Comparison of ENCODE assay signal across 8 cellular contexts in genomic region chr3:119677641-119677934, GRCh38. TPM values are rescaled to one million over a fixed set of nuclear protein-coding genes. Genes with fewer than 3 reads are reported as not detected.
DNase-seq lines count a peak whose midpoint lies in the region; ATAC-seq and TF ChIP-seq lines count a peak whose summit lies in the region.

No MANE protein-coding gene starts in this region.

- TF ChIP-seq POLR2A in suprapubic skin (IDR thresholded peaks at IDR 0.05): no peak

- peak overlapping the region; percentile 99 for H3K4me3 Mint-ChIP-seq in T-helper 2 cell treated with Interferon-gamma antibody and Interleukin-4, amounts not matched to agents 5 μg/mL and 100 μg/mL, for 36 hours
- peak overlapping the region; percentile 90 to 94 (median 93) for H3K4me3 Mint-ChIP-seq in immature natural killer cell

- no peak for TF ChIP-seq CTCF in suprapubic skin (IDR thresholded peaks at IDR 0.05)

- H3K4me3 ChIP-seq in suprapubic skin: peak overlapping the region; percentile 64

- H3K27ac Mint-ChIP-seq in T-helper 2 cell treated with Interferon-gamma antibody and Interleukin-4, amounts not matched to agents 5 μg/mL and 100 μg/mL, for 36 hours: peak overlapping the region; percentile 96
- peak overlapping the region; percentile 92 to 94 for H3K27ac Mint-ChIP-seq in activated naive CD4-positive, alpha-beta T cell treated with anti-CD3 and anti-CD28 coated beads, Interleukin-2, amount 50 U/mL, for 72 hours
- peak overlapping the region; percentile 95 to 99 (median 97) for H3K27ac Mint-ChIP-seq in immature natural killer cell

- H3K4me1 Mint-ChIP-seq in T-helper 2 cell treated with Interferon-gamma antibody and Interleukin-4, amounts not matched to agents 5 μg/mL and 100 μg/mL, for 36 hours (ENCODE audit: low read depth): peaks cover 28% of the 10 kb centered on the region
- peaks cover 31 to 40% of the 10 kb centered on the region in 2 donors for H3K4me1 Mint-ChIP-seq in immature natural killer cell

- 6% methylated on average over 6 of the region's 6 CpGs for WGBS in suprapubic skin

- peaks cover 29% of the 10 kb centered on the region for H3K36me3 Mint-ChIP-seq in T-helper 2 cell treated with Interferon-gamma antibody and Interleukin-4, amounts not matched to agents 5 μg/mL and 100 μg/mL, for 36 hours (ENCODE audit: low read depth)
- peaks cover 17 to 30% of the 10 kb centered on the region in 2 donors for H3K36me3 Mint-ChIP-seq in activated naive CD4-positive, alpha-beta T cell treated with anti-CD3 and anti-CD28 coated beads, Interleukin-2, amount 50 U/mL, for 72 hours
- H3K36me3 Mint-ChIP-seq in immature natural killer cell: peaks cover 4 to 8% (median 7%) of the 10 kb centered on the region in 3 donors

- ATAC-seq in activated naive CD4-positive, alpha-beta T cell treated with anti-CD3 and anti-CD28 coated beads, Interleukin-2, amount 50 U/mL, for 72 hours: no peak
- no peak for ATAC-seq in HG02840 (IDR thresholded peaks at IDR 0.05; ENCODE audit: low FRiP score, unreplicated experiment)

- no peak for TF ChIP-seq EP300 in suprapubic skin (IDR thresholded peaks at IDR 0.05)

- H3K36me3 ChIP-seq in suprapubic skin: peaks cover 23% of the 10 kb centered on the region

- no peaks in the 10 kb centered on the region for H3K27me3 Mint-ChIP-seq in T-helper 2 cell treated with Interferon-gamma antibody and Interleukin-4, amounts not matched to agents 5 μg/mL and 100 μg/mL, for 36 hours (ENCODE audit: low read depth)
- peaks cover 5 to 8% (median 6%) of the 10 kb centered on the region in 3 donors for H3K27me3 Mint-ChIP-seq in immature natural killer cell (ENCODE audit: low read depth in 3 of 3)

- H3K9me3 Mint-ChIP-seq in T-helper 2 cell treated with Interferon-gamma antibody and Interleukin-4, amounts not matched to agents 5 μg/mL and 100 μg/mL, for 36 hours: no peaks in the 10 kb centered on the region
- no peaks in the 10 kb centered on the region for H3K9me3 Mint-ChIP-seq in activated naive CD4-positive, alpha-beta T cell treated with anti-CD3 and anti-CD28 coated beads, Interleukin-2, amount 50 U/mL, for 72 hours
- H3K9me3 Mint-ChIP-seq in immature natural killer cell: no peaks in the 10 kb centered on the region

- no peak for DNase-seq in T-helper 2 cell treated with Interferon-gamma antibody and Interleukin-4, amounts not matched to agents 5 μg/mL and 100 μg/mL, for 36 hours (ENCODE audit: low spot score)
- DNase-seq in T-helper 2 cell: no peak
- no peak for DNase-seq in activated naive CD4-positive, alpha-beta T cell treated with anti-CD3 and anti-CD28 coated beads, Interleukin-2, amount 50 U/mL, for 72 hours (ENCODE audit: low spot score in 2 of 2)
- no peak for DNase-seq in immature natural killer cell
- DNase-seq in suprapubic skin (ENCODE audit: low spot score in 2 of 2): no peak
- DNase-seq in stimulated activated naive CD4-positive, alpha-beta T cell (lab: John Stamatoyannopoulos, UW): no peak
- DNase-seq in iPS-NIHi11 (ENCODE audit: low spot score): no peak

- no peaks in the 10 kb centered on the region for H3K27me3 ChIP-seq in suprapubic skin

- H3K9me3 ChIP-seq in suprapubic skin: no peaks in the 10 kb centered on the region

- H3K4me1 ChIP-seq in suprapubic skin: peaks cover 16% of the 10 kb centered on the region

- H3K27ac ChIP-seq in suprapubic skin: peak overlapping the region; percentile 89

RNA-seq across cellular contexts. Expression of gene COX17, which starts 0.4 kb away (rescaled TPM):
- 10 to 100 TPM; 76.2 to 78.2 TPM for total RNA-seq in activated naive CD4-positive, alpha-beta T cell treated with anti-CD3 and anti-CD28 coated beads, Interleukin-2, amount 50 U/mL, for 72 hours
- polyA plus RNA-seq in immature natural killer cell: 100 to 1,000 TPM in 2 of 3 donors, 10 to 100 TPM in 1; 65.5 to 112 (median 102) TPM
- total RNA-seq in suprapubic skin: 10 to 100 TPM; 22.1 to 29.8 (median 26.0) TPM

RNA-seq across cellular contexts. Expression of gene POPDC2, which starts 17.2 kb away (rescaled TPM):
- 1 to 10 TPM in 1 of 2 donors, under 1 TPM in 1; 0.73 to 1.9 TPM for total RNA-seq in activated naive CD4-positive, alpha-beta T cell treated with anti-CD3 and anti-CD28 coated beads, Interleukin-2, amount 50 U/mL, for 72 hours
- polyA plus RNA-seq in immature natural killer cell: 1 to 10 TPM in 1 of 3 donors, under 1 TPM in 1, not detected in 1; 0.50 to 3.6 TPM
- total RNA-seq in suprapubic skin: 1 to 10 TPM in 3 of 4 donors, under 1 TPM in 1; 0.68 to 4.5 (median 3.4) TPM

RNA-seq across cellular contexts. Expression of gene CFAP91, which starts 25.2 kb away (rescaled TPM):
- total RNA-seq in activated naive CD4-positive, alpha-beta T cell treated with anti-CD3 and anti-CD28 coated beads, Interleukin-2, amount 50 U/mL, for 72 hours: under 1 TPM; 0.25 to 0.68 TPM
- not detected for polyA plus RNA-seq in immature natural killer cell
- total RNA-seq in suprapubic skin: 1 to 10 TPM in 3 of 4 donors, under 1 TPM in 1; 0.34 to 9.5 (median 1.9) TPM
